In genomic region chr1:246558041-246558440, GRCh38 we compare ENCODE assay signal across 31 cellular contexts.
"Had no signal": no experiment of that assay in that cellular context is flagged by ENCODE, and none has a peak within 500 bp of the region (broad histone marks: within the 10 kb centered on the region; RNA-seq: fewer than 3 reads in every experiment).

No MANE protein-coding gene starts in this region.

- DNase-seq: activated B cell treated with CpG ODN at 0.5 μM for 24 hours; activated CD4-positive, alpha-beta memory T cell treated with anti-CD3 and anti-CD28 coated beads, Interleukin-2, amount 10 ng/mL, durations not matched to agents 7 days and 5 days; activated CD4-positive, alpha-beta T cell treated with anti-CD3 and anti-CD28 coated beads, Interleukin-2, amount 10 ng/mL, durations not matched to agents 24 days and 14 days; activated CD8-positive, alpha-beta memory T cell treated with anti-CD3 and anti-CD28 coated beads, Interleukin-2, amount 10 ng/mL, durations not matched to agents 7 days and 5 days; activated CD8-positive, alpha-beta memory T cell treated with anti-CD3 and anti-CD28 coated beads, Interleukin-2, amount 50 U/mL, for 4 hours; activated effector memory CD4-positive, alpha-beta T cell treated with anti-CD3 and anti-CD28 coated beads, Interleukin-2, amount 50 U/mL, for 16 hours; activated naive CD4-positive, alpha-beta T cell treated with anti-CD3 and anti-CD28 coated beads for 36 hours; activated naive CD8-positive, alpha-beta T cell treated with anti-CD3 and anti-CD28 coated beads for 36 hours; activated naive CD8-positive, alpha-beta T cell treated with anti-CD3 and anti-CD28 coated beads, Interleukin-2, amount 50 U/mL, for 24 hours; activated T-cell treated with anti-CD3 and anti-CD28 coated beads, Interleukin-2, amount 50 U/mL, for 24 hours; amygdala; aorta; body of pancreas; caudate nucleus; cortex of kidney; dermis blood vessel endothelial cell; effector CD4-positive, alpha-beta T cell; effector memory CD8-positive, alpha-beta T cell; foreskin fibroblast; head of caudate nucleus; T-helper 1 cell; T-helper 17 cell; T1000; WERI-Rb-1 had no signal

- H3K9me3 Mint-ChIP-seq: activated B cell treated with CpG ODN at 0.5 μM for 24 hours; activated CD4-positive, alpha-beta memory T cell treated with anti-CD3 and anti-CD28 coated beads, Interleukin-2, amount 10 ng/mL, durations not matched to agents 7 days and 5 days; activated CD4-positive, alpha-beta T cell treated with anti-CD3 and anti-CD28 coated beads, Interleukin-2, amount 10 ng/mL, durations not matched to agents 24 days and 14 days; activated naive CD4-positive, alpha-beta T cell treated with anti-CD3 and anti-CD28 coated beads for 36 hours; activated naive CD4-positive, alpha-beta T cell treated with anti-CD3 and anti-CD28 coated beads, Interleukin-2, amount 50 U/mL, for 24 hours; activated naive CD8-positive, alpha-beta T cell treated with anti-CD3 and anti-CD28 coated beads for 36 hours; activated naive CD8-positive, alpha-beta T cell treated with anti-CD3 and anti-CD28 coated beads, Interleukin-2, amount 50 U/mL, for 24 hours; activated T-cell treated with anti-CD3 and anti-CD28 coated beads, Interleukin-2, amount 50 U/mL, for 24 hours; activated T-helper 2 cell treated with anti-CD3 and anti-CD28 coated beads, Interferon-gamma antibody, Interleukin-2, Interleukin-4, amounts not matched to agents 10 μg/mL and 5 μg/mL and 100 μg/mL, durations not matched to agents 14 hours and 24 hours and 36 hours; effector memory CD8-positive, alpha-beta T cell; T-helper 2 cell treated with Interferon-gamma antibody and Interleukin-4, amounts not matched to agents 5 μg/mL and 100 μg/mL, for 36 hours had no signal

- H3K4me3 Mint-ChIP-seq: activated B cell treated with CpG ODN at 0.5 μM for 24 hours; activated CD4-positive, alpha-beta memory T cell treated with anti-CD3 and anti-CD28 coated beads, Interleukin-2, amount 10 ng/mL, durations not matched to agents 7 days and 5 days; activated CD4-positive, alpha-beta T cell treated with anti-CD3 and anti-CD28 coated beads, Interleukin-2, amount 10 ng/mL, durations not matched to agents 24 days and 14 days; activated CD8-positive, alpha-beta memory T cell treated with anti-CD3 and anti-CD28 coated beads, Interleukin-2, amount 10 ng/mL, durations not matched to agents 7 days and 5 days; activated naive CD4-positive, alpha-beta T cell treated with anti-CD3 and anti-CD28 coated beads for 36 hours; activated naive CD4-positive, alpha-beta T cell treated with anti-CD3 and anti-CD28 coated beads, Interleukin-2, amount 50 U/mL, for 24 hours; activated naive CD8-positive, alpha-beta T cell treated with anti-CD3 and anti-CD28 coated beads for 36 hours; activated naive CD8-positive, alpha-beta T cell treated with anti-CD3 and anti-CD28 coated beads, Interleukin-2, amount 50 U/mL, for 24 hours; activated T-cell treated with anti-CD3 and anti-CD28 coated beads, Interleukin-2, amount 50 U/mL, for 24 hours; effector memory CD8-positive, alpha-beta T cell; T-helper 17 cell; T-helper 2 cell treated with Interferon-gamma antibody and Interleukin-4, amounts not matched to agents 5 μg/mL and 100 μg/mL, for 36 hours had no signal

- H3K27ac Mint-ChIP-seq: activated B cell treated with CpG ODN at 0.5 μM for 24 hours; activated CD4-positive, alpha-beta memory T cell treated with anti-CD3 and anti-CD28 coated beads, Interleukin-2, amount 10 ng/mL, durations not matched to agents 7 days and 5 days; activated CD4-positive, alpha-beta T cell treated with anti-CD3 and anti-CD28 coated beads, Interleukin-2, amount 10 ng/mL, durations not matched to agents 24 days and 14 days; activated CD8-positive, alpha-beta memory T cell treated with anti-CD3 and anti-CD28 coated beads, Interleukin-2, amount 10 ng/mL, durations not matched to agents 7 days and 5 days; activated naive CD4-positive, alpha-beta T cell treated with anti-CD3 and anti-CD28 coated beads for 36 hours; activated naive CD8-positive, alpha-beta T cell treated with anti-CD3 and anti-CD28 coated beads for 36 hours; activated naive CD8-positive, alpha-beta T cell treated with anti-CD3 and anti-CD28 coated beads, Interleukin-2, amount 50 U/mL, for 24 hours; activated T-cell treated with anti-CD3 and anti-CD28 coated beads, Interleukin-2, amount 50 U/mL, for 24 hours; activated T-helper 2 cell treated with anti-CD3 and anti-CD28 coated beads, Interferon-gamma antibody, Interleukin-2, Interleukin-4, amounts not matched to agents 10 μg/mL and 5 μg/mL and 100 μg/mL, durations not matched to agents 14 hours and 24 hours and 36 hours; effector memory CD8-positive, alpha-beta T cell; T-helper 17 cell; T-helper 2 cell treated with Interferon-gamma antibody and Interleukin-4, amounts not matched to agents 5 μg/mL and 100 μg/mL, for 36 hours had no signal

- H3K4me1 Mint-ChIP-seq: activated B cell treated with CpG ODN at 0.5 μM for 24 hours had no signal

- H3K4me1 ChIP-seq: adrenal gland, body of pancreas had no signal

- H3K4me3 ChIP-seq: adrenal gland, body of pancreas had no signal

- H3K9me3 ChIP-seq: adrenal gland, body of pancreas had no signal

- H3K27me3 Mint-ChIP-seq: activated B cell treated with CpG ODN at 0.5 μM for 24 hours; activated CD4-positive, alpha-beta memory T cell treated with anti-CD3 and anti-CD28 coated beads, Interleukin-2, amount 10 ng/mL, durations not matched to agents 7 days and 5 days; activated CD4-positive, alpha-beta T cell treated with anti-CD3 and anti-CD28 coated beads, Interleukin-2, amount 10 ng/mL, durations not matched to agents 24 days and 14 days; activated CD8-positive, alpha-beta memory T cell treated with anti-CD3 and anti-CD28 coated beads, Interleukin-2, amount 10 ng/mL, durations not matched to agents 7 days and 5 days; activated naive CD4-positive, alpha-beta T cell treated with anti-CD3 and anti-CD28 coated beads, Interleukin-2, amount 50 U/mL, for 24 hours; activated naive CD8-positive, alpha-beta T cell treated with anti-CD3 and anti-CD28 coated beads for 36 hours; activated naive CD8-positive, alpha-beta T cell treated with anti-CD3 and anti-CD28 coated beads, Interleukin-2, amount 50 U/mL, for 24 hours; activated T-cell treated with anti-CD3 and anti-CD28 coated beads, Interleukin-2, amount 50 U/mL, for 24 hours; effector memory CD8-positive, alpha-beta T cell; T-helper 17 cell had no signal

- H3K27me3 ChIP-seq: adrenal gland, body of pancreas had no signal

- H3K27ac ChIP-seq: body of pancreas, epithelial cell of prostate, WERI-Rb-1 had no signal

- ATAC-seq: activated CD4-positive, CD25-positive, alpha-beta regulatory T cell treated with anti-CD3 and anti-CD28 coated beads, Interleukin-2, amount 50 U/mL, for 24 hours; activated CD8-positive, alpha-beta memory T cell treated with anti-CD3 and anti-CD28 coated beads, Interleukin-2, amount 10 ng/mL, durations not matched to agents 7 days and 5 days; activated naive CD8-positive, alpha-beta T cell treated with anti-CD3 and anti-CD28 coated beads, Interleukin-2, amount 50 U/mL, for 24 hours; body of pancreas; effector memory CD8-positive, alpha-beta T cell; esophagus mucosa; T-helper 17 cell had no signal
